ENCODE assay signal across 19 cellular contexts in genomic region chr7:3893151-3893788, GRCh38.
DNase-seq lines count a peak whose midpoint lies in the region; ATAC-seq and TF ChIP-seq lines count a peak whose summit lies in the region.
"Had no signal": no experiment of that assay in that cellular context is flagged by ENCODE, and none has a peak within 500 bp of the region (broad histone marks: within the 10 kb centered on the region; RNA-seq: fewer than 3 reads in every experiment).

No MANE protein-coding gene starts in this region.

- H3K36me3 ChIP-seq in parathyroid adenoma (ENCODE audit: control insufficient read depth, insufficient read depth, low read length) = no peaks in the 10 kb centered on the region

- H3K4me3 ChIP-seq in coronary artery (no peak overlapping the region), parathyroid adenoma (ENCODE audit: low read depth, low read length) (no peak overlapping the region)
- H3K4me3 ChIP-seq: GM12878, GM23248 had no signal

- no peak for ATAC-seq in GM18858 (IDR thresholded peaks at IDR 0.05; ENCODE audit: unreplicated experiment)
- ATAC-seq: GM12878 had no signal

- H3K9me3 ChIP-seq in parathyroid adenoma (ENCODE audit: control insufficient read depth, low read length) = no peaks in the 10 kb centered on the region

- H3K4me2 ChIP-seq in parathyroid adenoma (ENCODE audit: low read length) = peak overlapping the region; percentile 31

- no peak overlapping the region for H3K9ac ChIP-seq in parathyroid adenoma
- H3K9ac ChIP-seq: GM23248 had no signal

- peaks cover 13% of the 10 kb centered on the region for H3K4me1 ChIP-seq in parathyroid adenoma

- no peaks in the 10 kb centered on the region for H3K79me2 ChIP-seq in parathyroid adenoma

- peak; percentile 83 for DNase-seq in DMS79 treated with DMSO at 0.1 percent for 48 hours (lab: John Stamatoyannopoulos, UW)
- DNase-seq in NCI-H526 (lab: John Stamatoyannopoulos, UW) = peak; percentile 24 to 71
- peak; percentile 28 for DNase-seq in coronary artery (ENCODE audit: low spot score)
- no peak for DNase-seq in mucosa of gallbladder (ENCODE audit: low spot score)
- no peak for DNase-seq in epidermal melanocyte (ENCODE audit: insufficient read length, low spot score)
- DNase-seq in NCI-H446 treated with DMSO at 0.1 percent for 48 hours (lab: John Stamatoyannopoulos, UW) = no peak
- DNase-seq: C1 segment of cervical spinal cord; Calu3; CD4-positive, alpha-beta memory T cell; COR-L47; DMS53; EL; GDM1; GM23248; H7; HCEC 1CT had no signal

- no peak overlapping the region for H2AFZ ChIP-seq in parathyroid adenoma
- H2AFZ ChIP-seq: GM23248 had no signal

- TF ChIP-seq CTCF in coronary artery (IDR thresholded peaks at IDR 0.05) (no peak), parathyroid adenoma (IDR thresholded peaks at IDR 0.05) (no peak)

- H3K27ac ChIP-seq in coronary artery (no peak overlapping the region), parathyroid adenoma (no peak overlapping the region)
- H3K27ac ChIP-seq: GM23248 had no signal

- no peaks in the 10 kb centered on the region for H3K27me3 ChIP-seq in parathyroid adenoma (ENCODE audit: control insufficient read depth, insufficient read depth, low read length)

Comparison
In these comparisons a context has a peak if more than half of its experiments do, and no peak if none do; other contexts are left out.
1. DNase-seq: peak in DMS79 treated with DMSO at 0.1 percent for 48 hours (single experiment), NCI-H526 (2 of 2) and coronary artery (single experiment); none in mucosa of gallbladder (single experiment), epidermal melanocyte (single experiment) and NCI-H446 treated with DMSO at 0.1 percent for 48 hours (single experiment).